ENCODE assay signal across 2 cellular contexts in the genomic region with DNA sequence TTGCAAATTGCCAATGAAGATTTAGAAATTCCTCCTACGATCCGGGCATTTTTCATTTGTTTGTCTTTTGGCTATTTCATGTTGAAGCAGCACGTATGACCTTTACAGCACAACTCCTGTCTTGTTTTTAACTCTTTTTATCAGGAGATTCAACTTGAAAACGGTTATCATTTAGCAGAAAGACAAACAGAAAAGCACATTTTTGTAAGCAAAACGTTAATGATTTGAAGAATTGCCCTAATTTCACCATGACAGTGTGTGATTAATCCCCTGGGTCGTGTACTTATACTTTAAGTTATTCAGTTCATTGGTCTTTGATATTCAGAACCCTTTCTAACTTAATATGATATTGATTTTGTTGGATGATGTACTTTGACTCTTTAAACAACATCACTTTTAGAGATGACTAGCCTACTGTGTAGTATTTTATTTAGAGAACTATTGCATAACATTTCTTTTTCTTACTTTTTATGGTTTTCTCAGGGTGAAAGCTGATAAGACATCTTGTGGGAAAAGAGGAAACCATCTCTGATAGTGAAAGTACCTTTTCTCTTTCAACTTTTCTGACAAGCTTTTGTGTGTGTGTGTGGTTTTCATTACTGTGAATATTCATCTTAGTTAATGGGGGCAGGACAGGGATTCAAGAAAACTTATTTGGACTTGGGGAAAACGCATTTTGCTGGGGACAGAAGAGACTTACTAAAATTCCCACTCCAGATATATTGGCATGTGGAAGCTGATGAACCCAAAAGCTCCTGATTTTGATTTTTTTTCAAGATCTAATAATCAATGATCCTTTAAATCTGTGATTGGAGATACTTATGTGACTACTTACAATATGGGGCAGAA.
TF ChIP-seq lines count a peak whose summit lies in the region.

No MANE protein-coding gene starts in this region.

TF ChIP-seq in HEK293, 187 proteins besides CTCF, POLR2A, EP300 and RAD21 (continued from another document and continues in another):
- TF ChIP-seq PRDM1 (tag by site-specific recombination; IDR thresholded peaks at IDR 0.05) (peak; percentile 95), ZNF274 (IDR thresholded peaks at IDR 0.05; ENCODE audit: low read length) (no peak), ZNF274 (tag by site-specific recombination; IDR thresholded peaks at IDR 0.05; ENCODE audit: borderline replicate concordance) (no peak), ZNF214 (tag by site-specific recombination; IDR thresholded peaks at IDR 0.05; ENCODE audit: borderline replicate concordance) (no peak), ZNF2 (tag by site-specific recombination; IDR thresholded peaks at IDR 0.05) (no peak), ZNF626 (tag by site-specific recombination; IDR thresholded peaks at IDR 0.05) (no peak), ZNF585B (tag by site-specific recombination; IDR thresholded peaks at IDR 0.05) (no peak), SCRT2 (tag by site-specific recombination; IDR thresholded peaks at IDR 0.05) (no peak), ZFHX2 (tag by site-specific recombination; conservative IDR thresholded peaks at IDR 0.05) (no peak), ZXDB (tag by site-specific recombination; IDR thresholded peaks at IDR 0.05) (no peak), ZEB2 (tag by site-specific recombination; IDR thresholded peaks at IDR 0.05) (no peak), GFI1B (tag by site-specific recombination; IDR thresholded peaks at IDR 0.05) (no peak), ZNF146 (tag by site-specific recombination; IDR thresholded peaks at IDR 0.05) (no peak), ZNF169 (tag by site-specific recombination; IDR thresholded peaks at IDR 0.05) (no peak)
- TF ChIP-seq, protein P1, sequence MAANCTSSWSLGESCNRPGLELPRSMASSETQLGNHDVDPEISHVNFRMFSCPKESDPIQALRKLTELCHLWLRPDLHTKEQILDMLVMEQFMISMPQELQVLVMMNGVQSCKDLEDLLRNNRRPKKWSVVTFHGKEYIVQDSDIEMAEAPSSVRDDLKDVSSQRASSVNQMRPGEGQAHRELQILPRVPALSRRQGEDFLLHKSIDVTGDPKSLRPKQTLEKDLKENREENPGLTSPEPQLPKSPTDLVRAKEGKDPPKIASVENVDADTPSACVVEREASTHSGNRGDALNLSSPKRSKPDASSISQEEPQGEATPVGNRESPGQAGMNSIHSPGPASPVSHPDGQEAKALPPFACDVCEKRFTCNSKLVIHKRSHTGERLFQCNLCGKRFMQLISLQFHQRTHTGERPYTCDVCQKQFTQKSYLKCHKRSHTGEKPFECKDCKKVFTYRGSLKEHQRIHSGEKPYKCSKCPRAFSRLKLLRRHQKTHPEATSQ (tag by site-specific recombination; IDR thresholded peaks at IDR 0.05): no peak
- TF ChIP-seq, protein P2, sequence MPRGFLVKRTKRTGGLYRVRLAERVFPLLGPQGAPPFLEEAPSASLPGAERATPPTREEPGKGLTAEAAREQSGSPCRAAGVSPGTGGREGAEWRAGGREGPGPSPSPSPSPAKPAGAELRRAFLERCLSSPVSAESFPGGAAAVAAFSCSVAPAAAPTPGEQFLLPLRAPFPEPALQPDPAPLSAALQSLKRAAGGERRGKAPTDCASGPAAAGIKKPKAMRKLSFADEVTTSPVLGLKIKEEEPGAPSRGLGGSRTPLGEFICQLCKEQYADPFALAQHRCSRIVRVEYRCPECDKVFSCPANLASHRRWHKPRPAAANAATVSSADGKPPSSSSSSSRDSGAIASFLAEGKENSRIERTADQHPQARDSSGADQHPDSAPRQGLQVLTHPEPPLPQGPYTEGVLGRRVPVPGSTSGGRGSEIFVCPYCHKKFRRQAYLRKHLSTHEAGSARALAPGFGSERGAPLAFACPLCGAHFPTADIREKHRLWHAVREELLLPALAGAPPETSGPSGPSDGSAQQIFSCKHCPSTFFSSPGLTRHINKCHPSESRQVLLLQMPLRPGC (tag by site-specific recombination; IDR thresholded peaks at IDR 0.05): no peak
- TF ChIP-seq, protein P3, sequence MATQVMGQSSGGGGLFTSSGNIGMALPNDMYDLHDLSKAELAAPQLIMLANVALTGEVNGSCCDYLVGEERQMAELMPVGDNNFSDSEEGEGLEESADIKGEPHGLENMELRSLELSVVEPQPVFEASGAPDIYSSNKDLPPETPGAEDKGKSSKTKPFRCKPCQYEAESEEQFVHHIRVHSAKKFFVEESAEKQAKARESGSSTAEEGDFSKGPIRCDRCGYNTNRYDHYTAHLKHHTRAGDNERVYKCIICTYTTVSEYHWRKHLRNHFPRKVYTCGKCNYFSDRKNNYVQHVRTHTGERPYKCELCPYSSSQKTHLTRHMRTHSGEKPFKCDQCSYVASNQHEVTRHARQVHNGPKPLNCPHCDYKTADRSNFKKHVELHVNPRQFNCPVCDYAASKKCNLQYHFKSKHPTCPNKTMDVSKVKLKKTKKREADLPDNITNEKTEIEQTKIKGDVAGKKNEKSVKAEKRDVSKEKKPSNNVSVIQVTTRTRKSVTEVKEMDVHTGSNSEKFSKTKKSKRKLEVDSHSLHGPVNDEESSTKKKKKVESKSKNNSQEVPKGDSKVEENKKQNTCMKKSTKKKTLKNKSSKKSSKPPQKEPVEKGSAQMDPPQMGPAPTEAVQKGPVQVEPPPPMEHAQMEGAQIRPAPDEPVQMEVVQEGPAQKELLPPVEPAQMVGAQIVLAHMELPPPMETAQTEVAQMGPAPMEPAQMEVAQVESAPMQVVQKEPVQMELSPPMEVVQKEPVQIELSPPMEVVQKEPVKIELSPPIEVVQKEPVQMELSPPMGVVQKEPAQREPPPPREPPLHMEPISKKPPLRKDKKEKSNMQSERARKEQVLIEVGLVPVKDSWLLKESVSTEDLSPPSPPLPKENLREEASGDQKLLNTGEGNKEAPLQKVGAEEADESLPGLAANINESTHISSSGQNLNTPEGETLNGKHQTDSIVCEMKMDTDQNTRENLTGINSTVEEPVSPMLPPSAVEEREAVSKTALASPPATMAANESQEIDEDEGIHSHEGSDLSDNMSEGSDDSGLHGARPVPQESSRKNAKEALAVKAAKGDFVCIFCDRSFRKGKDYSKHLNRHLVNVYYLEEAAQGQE (tag by site-specific recombination; IDR thresholded peaks at IDR 0.05): no peak
- TF ChIP-seq, protein P4, sequence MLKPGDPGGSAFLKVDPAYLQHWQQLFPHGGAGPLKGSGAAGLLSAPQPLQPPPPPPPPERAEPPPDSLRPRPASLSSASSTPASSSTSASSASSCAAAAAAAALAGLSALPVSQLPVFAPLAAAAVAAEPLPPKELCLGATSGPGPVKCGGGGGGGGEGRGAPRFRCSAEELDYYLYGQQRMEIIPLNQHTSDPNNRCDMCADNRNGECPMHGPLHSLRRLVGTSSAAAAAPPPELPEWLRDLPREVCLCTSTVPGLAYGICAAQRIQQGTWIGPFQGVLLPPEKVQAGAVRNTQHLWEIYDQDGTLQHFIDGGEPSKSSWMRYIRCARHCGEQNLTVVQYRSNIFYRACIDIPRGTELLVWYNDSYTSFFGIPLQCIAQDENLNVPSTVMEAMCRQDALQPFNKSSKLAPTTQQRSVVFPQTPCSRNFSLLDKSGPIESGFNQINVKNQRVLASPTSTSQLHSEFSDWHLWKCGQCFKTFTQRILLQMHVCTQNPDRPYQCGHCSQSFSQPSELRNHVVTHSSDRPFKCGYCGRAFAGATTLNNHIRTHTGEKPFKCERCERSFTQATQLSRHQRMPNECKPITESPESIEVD (tag by site-specific recombination; IDR thresholded peaks at IDR 0.05): peak; percentile 75

TF ChIP-seq in liver, 16 proteins besides CTCF, POLR2A, EP300 and RAD21 (continued from another document):
- TF ChIP-seq, protein P3 (IDR thresholded peaks at IDR 0.05): peak; percentile 80
- TF ChIP-seq, protein P5, sequence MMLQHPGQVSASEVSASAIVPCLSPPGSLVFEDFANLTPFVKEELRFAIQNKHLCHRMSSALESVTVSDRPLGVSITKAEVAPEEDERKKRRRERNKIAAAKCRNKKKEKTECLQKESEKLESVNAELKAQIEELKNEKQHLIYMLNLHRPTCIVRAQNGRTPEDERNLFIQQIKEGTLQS (IDR thresholded peaks at IDR 0.05): peak; percentile 42
- TF ChIP-seq TAF1 (conservative IDR thresholded peaks at IDR 0.05) (peak; percentile 46), FOXA1 (IDR thresholded peaks at IDR 0.05) (peak; percentile 28), RXRA (IDR thresholded peaks at IDR 0.05) (peak; percentile 92 to 94), YY1 (IDR thresholded peaks at IDR 0.05) (peak; percentile 52), JUND (IDR thresholded peaks at IDR 0.05) (peak; percentile 80 to 81), HNF4G (IDR thresholded peaks at IDR 0.05) (peak; percentile 81), SP1 (IDR thresholded peaks at IDR 0.05) (peak; percentile 93), EGR1 (IDR thresholded peaks at IDR 0.05; ENCODE audit: low read depth in 2 of 2) (no peak), NR2F2 (IDR thresholded peaks at IDR 0.05) (no peak), HNF4A (conservative IDR thresholded peaks at IDR 0.05) (peak; percentile 92 to 93), FOXA2 (IDR thresholded peaks at IDR 0.05) (peak; percentile 69)
- TF ChIP-seq, protein P6, sequence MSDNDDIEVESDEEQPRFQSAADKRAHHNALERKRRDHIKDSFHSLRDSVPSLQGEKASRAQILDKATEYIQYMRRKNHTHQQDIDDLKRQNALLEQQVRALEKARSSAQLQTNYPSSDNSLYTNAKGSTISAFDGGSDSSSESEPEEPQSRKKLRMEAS (IDR thresholded peaks at IDR 0.05): peak; percentile 64
- TF ChIP-seq, protein P7, sequence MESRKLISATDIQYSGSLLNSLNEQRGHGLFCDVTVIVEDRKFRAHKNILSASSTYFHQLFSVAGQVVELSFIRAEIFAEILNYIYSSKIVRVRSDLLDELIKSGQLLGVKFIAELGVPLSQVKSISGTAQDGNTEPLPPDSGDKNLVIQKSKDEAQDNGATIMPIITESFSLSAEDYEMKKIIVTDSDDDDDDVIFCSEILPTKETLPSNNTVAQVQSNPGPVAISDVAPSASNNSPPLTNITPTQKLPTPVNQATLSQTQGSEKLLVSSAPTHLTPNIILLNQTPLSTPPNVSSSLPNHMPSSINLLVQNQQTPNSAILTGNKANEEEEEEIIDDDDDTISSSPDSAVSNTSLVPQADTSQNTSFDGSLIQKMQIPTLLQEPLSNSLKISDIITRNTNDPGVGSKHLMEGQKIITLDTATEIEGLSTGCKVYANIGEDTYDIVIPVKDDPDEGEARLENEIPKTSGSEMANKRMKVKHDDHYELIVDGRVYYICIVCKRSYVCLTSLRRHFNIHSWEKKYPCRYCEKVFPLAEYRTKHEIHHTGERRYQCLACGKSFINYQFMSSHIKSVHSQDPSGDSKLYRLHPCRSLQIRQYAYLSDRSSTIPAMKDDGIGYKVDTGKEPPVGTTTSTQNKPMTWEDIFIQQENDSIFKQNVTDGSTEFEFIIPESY (IDR thresholded peaks at IDR 0.05): peak; percentile 82
TF ChIP-seq in liver: peak in this region for 14.
